In the genomic region with DNA sequence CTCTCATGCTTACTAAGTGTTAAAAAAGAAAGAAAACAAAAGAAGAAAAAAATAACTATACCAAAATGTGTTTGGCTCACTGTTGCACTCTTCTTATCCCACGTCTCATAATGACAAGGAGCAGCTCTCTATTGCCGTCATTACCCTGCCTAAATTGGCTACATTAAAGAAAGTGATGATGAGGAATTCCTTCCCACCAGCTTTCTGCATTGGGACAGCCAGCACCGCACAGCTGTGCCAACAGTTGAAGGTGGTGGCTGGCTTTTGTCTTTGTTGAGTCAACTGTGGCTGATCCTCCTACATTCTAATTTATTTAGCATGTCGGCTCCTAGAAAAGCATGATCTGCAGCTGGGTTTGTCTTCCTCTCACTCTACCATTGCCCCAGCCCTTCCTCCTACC, we compare ENCODE assay signal across 20 cellular contexts.
A peak's percentile ranks its signal among the peaks of the same experiment; 100 is the strongest.
DNase-seq lines count a peak whose midpoint lies in the region; ATAC-seq and TF ChIP-seq lines count a peak whose summit lies in the region.
"Had no signal": no experiment of that assay in that cellular context is flagged by ENCODE, and none has a peak within 500 bp of the region (broad histone marks: within the 10 kb centered on the region; RNA-seq: fewer than 3 reads in every experiment).

No MANE protein-coding gene starts in this region.

- no peak overlapping the region for H3K4me3 Mint-ChIP-seq in osteocyte (ENCODE audit: unreplicated experiment)
- H3K4me3 Mint-ChIP-seq: activated CD8-positive, alpha-beta T cell treated with anti-CD3 and anti-CD28 coated beads for 36 hours; activated T-cell treated with anti-CD3 and anti-CD28 coated beads, Interleukin-2, amount 50 U/mL, for 72 hours; CD4-positive, CD25-positive, alpha-beta regulatory T cell had no signal

- TF ChIP-seq POLR2A in heart left ventricle (IDR thresholded peaks at IDR 0.05) (no peak), spleen (IDR thresholded peaks at IDR 0.05) (no peak)

- no peaks in the 10 kb centered on the region for H3K27me3 Mint-ChIP-seq in osteocyte (ENCODE audit: unreplicated experiment)
- H3K27me3 Mint-ChIP-seq: activated CD8-positive, alpha-beta T cell treated with anti-CD3 and anti-CD28 coated beads for 36 hours; CD4-positive, CD25-positive, alpha-beta regulatory T cell had no signal

- peaks cover 21% of the 10 kb centered on the region for H3K4me1 Mint-ChIP-seq in osteocyte (ENCODE audit: unreplicated experiment)
- H3K4me1 Mint-ChIP-seq: CD4-positive, CD25-positive, alpha-beta regulatory T cell had no signal

- ATAC-seq in heart left ventricle = peak; percentile 91 to 94 (median 92)
- ATAC-seq in HG03159 (IDR thresholded peaks at IDR 0.05; ENCODE audit: unreplicated experiment) = no peak
- ATAC-seq: activated CD8-positive, alpha-beta T cell treated with anti-CD3 and anti-CD28 coated beads for 36 hours; activated T-cell treated with anti-CD3 and anti-CD28 coated beads, Interleukin-2, amount 50 U/mL, for 72 hours; esophagus mucosa had no signal

- no peaks in the 10 kb centered on the region for H3K9me3 Mint-ChIP-seq in osteocyte (ENCODE audit: unreplicated experiment)
- H3K9me3 Mint-ChIP-seq: activated CD8-positive, alpha-beta T cell treated with anti-CD3 and anti-CD28 coated beads for 36 hours; activated T-cell treated with anti-CD3 and anti-CD28 coated beads, Interleukin-2, amount 50 U/mL, for 72 hours had no signal

- 27 to 36% (median 33%) methylated on average over 4 of the region's 4 CpGs for WGBS in heart left ventricle, 4 donors
- 75 to 83% (median 81%) methylated on average over 4 of the region's 4 CpGs for WGBS in spleen, 5 donors

- DNase-seq in DMS153 (lab: John Stamatoyannopoulos, UW) = peak; percentile 22
- DNase-seq in DMS153 treated with DMSO at 0.1 percent for 48 hours (lab: John Stamatoyannopoulos, UW; ENCODE audit: unreplicated experiment) = no peak
- peak; percentile 39 for DNase-seq in NCI-H146 treated with DMSO at 0.1 percent for 48 hours (lab: John Stamatoyannopoulos, UW; ENCODE audit: unreplicated experiment)
- peak in 4 of 5 donors; percentile 23 to 60 (median 36) for DNase-seq in heart left ventricle
- no peak for DNase-seq in osteocyte (ENCODE audit: extremely low spot score, unreplicated experiment)
- no peak for DNase-seq in spleen
- no peak for DNase-seq in foreskin melanocyte
- DNase-seq: activated CD8-positive, alpha-beta T cell treated with anti-CD3 and anti-CD28 coated beads for 36 hours; activated T-cell treated with anti-CD3 and anti-CD28 coated beads, Interleukin-2, amount 50 U/mL, for 72 hours; CD4-positive, CD25-positive, alpha-beta regulatory T cell; EL; KBM-7; NCI-H187; NCI-H82; stimulated activated naive CD4-positive, alpha-beta T cell treated with Interleukin-2 at 50 U/mL for 16 hours; SW 1271 had no signal

- TF ChIP-seq CTCF in heart left ventricle (IDR thresholded peaks at IDR 0.05) (no peak), osteocyte (IDR thresholded peaks at IDR 0.05) (no peak), spleen (IDR thresholded peaks at IDR 0.05 in 8 of 11, conservative IDR thresholded peaks at IDR 0.05 in 3 of 11) (no peak)

- H3K4me1 ChIP-seq in heart left ventricle = peaks cover 0 to 31% (median 9%) of the 10 kb centered on the region in 12 donors
- peaks cover 0 to 32% (median 12%) of the 10 kb centered on the region in 6 donors for H3K4me1 ChIP-seq in spleen

- peaks cover 0 to 5% (median 0%) of the 10 kb centered on the region in 9 donors for H3K27me3 ChIP-seq in heart left ventricle
- H3K27me3 ChIP-seq in spleen (replicated peaks in 1 of 7) = no peaks in the 10 kb centered on the region
- H3K27me3 ChIP-seq: hepatocyte had no signal

- intact Hi-C loops in heart left ventricle (cut with DNase I) = loop anchor here in 3 of 10 donors (5.0 to 10.0 kb wide), 3 partner anchors 109 to 251 kb away; no protein-coding TSS in a partner anchor
- intact Hi-C loops in spleen (cut with DNase I; ENCODE audit: low total_unique reads) = no loop called here

- H3K9me3 ChIP-seq in heart left ventricle = no peaks in the 10 kb centered on the region
- no peaks in the 10 kb centered on the region for H3K9me3 ChIP-seq in spleen

- H3K36me3 Mint-ChIP-seq in osteocyte (ENCODE audit: unreplicated experiment) = peaks cover 13% of the 10 kb centered on the region
- H3K36me3 Mint-ChIP-seq: CD4-positive, CD25-positive, alpha-beta regulatory T cell had no signal

- H3K36me3 ChIP-seq in heart left ventricle (no peaks in the 10 kb centered on the region), spleen (no peaks in the 10 kb centered on the region)

- no peak overlapping the region for H3K4me3 ChIP-seq in heart left ventricle
- no peak overlapping the region for H3K4me3 ChIP-seq in spleen
- H3K4me3 ChIP-seq: hepatocyte had no signal

- H3K27ac Mint-ChIP-seq in osteocyte (ENCODE audit: unreplicated experiment) = peak overlapping the region; percentile 33
- H3K27ac Mint-ChIP-seq: activated CD8-positive, alpha-beta T cell treated with anti-CD3 and anti-CD28 coated beads for 36 hours; activated T-cell treated with anti-CD3 and anti-CD28 coated beads, Interleukin-2, amount 50 U/mL, for 72 hours; CD4-positive, CD25-positive, alpha-beta regulatory T cell had no signal

- H3K27ac ChIP-seq in heart left ventricle (peak overlapping the region in 5 of 12 donors; percentile 33 to 69 (median 55)), spleen (no peak overlapping the region)
- H3K27ac ChIP-seq: 22Rv1, hepatocyte had no signal

Comparison
In these comparisons a context has a peak if more than half of its experiments do, and no peak if none do; other contexts are left out.
1. DNase-seq: peak in DMS153 (single experiment), NCI-H146 treated with DMSO at 0.1 percent for 48 hours (single experiment) and heart left ventricle (4 of 5); none in DMS153 treated with DMSO at 0.1 percent for 48 hours (single experiment), osteocyte (single experiment), spleen (single experiment) and foreskin melanocyte (single experiment).